Comparison of ENCODE assay signal across 23 cellular contexts in genomic region chr6:125832396-125832795, GRCh38. TPM values are rescaled to one million over a fixed set of nuclear protein-coding genes. Genes with fewer than 3 reads are reported as not detected.
DNase-seq lines count a peak whose midpoint lies in the region; ATAC-seq, FAIRE-seq and TF ChIP-seq lines count a peak whose summit lies in the region.
"Had no signal": no experiment of that assay in that cellular context is flagged by ENCODE, and none has a peak within 500 bp of the region (broad histone marks: within the 10 kb centered on the region; RNA-seq: fewer than 3 reads in every experiment).

No MANE protein-coding gene starts in this region.

- no peak for TF ChIP-seq CTCF in GM12878 (IDR thresholded peaks at IDR 0.05 in 2 of 3, conservative IDR thresholded peaks at IDR 0.05 in 1 of 3; ENCODE audit: control insufficient read depth in 2 of 3, extremely low read depth in 1 of 3, insufficient read depth in 1 of 3, low read depth in 3 of 3, low read length in 3 of 3)

- H3K36me3 ChIP-seq in GM12878 (ENCODE audit: control insufficient read depth in 2 of 2, insufficient read depth in 2 of 2, low read length in 1 of 2) (no peaks in the 10 kb centered on the region), small intestine (ENCODE audit: control insufficient read depth in 2 of 2, insufficient read depth in 2 of 2, low read length in 2 of 2) (peaks cover 0 to 1% of the 10 kb centered on the region in 2 donors)
- H3K36me3 ChIP-seq: BLaER1 treated with 17β-estradiol and CSF1 and Interleukin-3, amounts not matched to agents 10 nM and 100 nM; neural progenitor cell had no signal

- no peak overlapping the region; the same call in 1 of the 2 replicates for H3K9ac ChIP-seq in GM12878 (ENCODE audit: control insufficient read depth, insufficient read depth, low read length)
- H3K9ac ChIP-seq: BLaER1 treated with 17β-estradiol and CSF1 and Interleukin-3, amounts not matched to agents 10 nM and 100 nM; neural progenitor cell had no signal

- no peak overlapping the region; the same call in 1 of the 2 replicates for H3K4me2 ChIP-seq in GM12878 (ENCODE audit: control insufficient read depth, insufficient read depth)
- H3K4me2 ChIP-seq: GM23338, neural progenitor cell had no signal

- no peak overlapping the region for H3K4me3 ChIP-seq in GM12878
- H3K4me3 ChIP-seq in small intestine (ENCODE audit: low read depth in 1 of 2, low read length in 2 of 2), result no peak overlapping the region
- H3K4me3 ChIP-seq: BLaER1 treated with 17β-estradiol and CSF1 and Interleukin-3, amounts not matched to agents 10 nM and 100 nM; GM23338; neural progenitor cell; testis had no signal

- FAIRE-seq in GM12878 (lab: Jason Lieb, UNC) (no peak), small intestine (lab: Jason Lieb, UNC) (no peak)

- TF ChIP-seq RAD21 in GM12878 (IDR thresholded peaks at IDR 0.05; ENCODE audit: insufficient read depth, low read depth, low read length), result no peak

- RAD21 ChIA-PET in GM12878 (lab: Charles Lee; ENCODE audit: unreplicated experiment), result interaction anchor here (1.0 to 8.2 kb wide), 4 partner anchors 14 to 51 kb away, joined by 3 to 135 read pairs (median 14); partner anchors contain the start of gene NCOA7

- peak overlapping the region; percentile 59 for H2AFZ ChIP-seq in GM12878 (ENCODE audit: control insufficient read depth, low read depth, low read length)
- H2AFZ ChIP-seq: GM23338, neural progenitor cell had no signal

- no peak for TF ChIP-seq EP300 in GM12878 (IDR thresholded peaks at IDR 0.05; ENCODE audit: borderline replicate concordance in 1 of 2, control insufficient read depth in 1 of 2, low read depth in 2 of 2, low read length in 2 of 2)

- BruUV-seq in GM12878 (replicated peaks; lab: Mats Ljungman, UMichigan), result no TSS peak

- H3K27ac ChIP-seq in GM12878 (ENCODE audit: control insufficient read depth, insufficient read depth) (peak overlapping the region; percentile 49; the same call in 1 of the 2 replicates), small intestine (ENCODE audit: low read depth in 1 of 2, low read length in 1 of 2) (peak overlapping the region; percentile 32)
- H3K27ac ChIP-seq: neural progenitor cell had no signal

- POLR2A ChIA-PET in GM12878 (lab: Charles Lee), result interaction anchor here (1.2 to 3.2 kb wide), 2 partner anchors 39 to 42 kb away, joined by 4 to 18 read pairs; partner anchors contain the start of gene NCOA7

- H3K4me1 ChIP-seq in GM12878 (ENCODE audit: control insufficient read depth, insufficient read depth, low read length), result peaks cover 18% of the 10 kb centered on the region
- peaks cover 8 to 13% of the 10 kb centered on the region in 2 donors for H3K4me1 ChIP-seq in small intestine (ENCODE audit: control insufficient read depth in 2 of 2, insufficient read depth in 1 of 2, low read depth in 1 of 2, low read length in 1 of 2)
- H3K4me1 ChIP-seq: neural progenitor cell had no signal

- peaks cover 21% of the 10 kb centered on the region for H3K79me2 ChIP-seq in GM12878 (ENCODE audit: control insufficient read depth, insufficient read depth, low read length)

- in situ Hi-C loops in GM12878 (cut with MboI), result no loop called here

- H3K9me3 ChIP-seq in GM12878 (replicated peaks; ENCODE audit: control insufficient read depth, insufficient read depth, low read length), result no peaks in the 10 kb centered on the region
- H3K9me3 ChIP-seq in small intestine (ENCODE audit: control insufficient read depth, low read depth), result no peaks in the 10 kb centered on the region
- H3K9me3 ChIP-seq: BLaER1 treated with 17β-estradiol and CSF1 and Interleukin-3, amounts not matched to agents 10 nM and 100 nM; testis had no signal

- CTCF ChIA-PET in GM12878 (lab: Yijun Ruan, JAX), result interaction anchor here (2.0 kb wide), 1 partner anchor 15 kb away, joined by 6 read pairs; no protein-coding TSS in a partner anchor

- TF ChIP-seq POLR2A in GM12878 (IDR thresholded peaks at IDR 0.05; ENCODE audit: low read depth, low read length), result no peak

- intact Hi-C loops in GM12878 (cut with micrococcal nuclease; ENCODE audit: unreplicated experiment), result loop anchor here (5.0 kb wide), 1 partner anchor 40 kb away; the partner anchor contains the start of gene NCOA7

- no peaks in the 10 kb centered on the region for H4K20me1 ChIP-seq in GM12878 (ENCODE audit: control insufficient read depth, insufficient read depth)

- ATAC-seq in HG03354 (IDR thresholded peaks at IDR 0.05; ENCODE audit: poor library complexity, severe bottlenecking, unreplicated experiment) (peak; percentile 17), GM12878 (peak; percentile 55), GM21447 (IDR thresholded peaks at IDR 0.05; ENCODE audit: unreplicated experiment) (no peak)
- ATAC-seq: activated CD4-positive, alpha-beta T cell treated with anti-CD3 and anti-CD28 coated beads for 36 hours had no signal

- SMC1A ChIA-PET in GM12878 (lab: Charles Lee; ENCODE audit: uncharacterized antibody, unreplicated experiment), result interaction anchor here (2.7 to 13.4 kb wide), 4 partner anchors 16 to 50 kb away, joined by 9 to 161 read pairs (median 24); partner anchors contain the start of gene NCOA7

- DNase-seq in NOMO-1 treated with DMSO at 0.1 percent for 48 hours (lab: John Stamatoyannopoulos, UW; ENCODE audit: unreplicated experiment), result peak; percentile 4
- no peak for DNase-seq in NOMO-1 treated with dmso at 0.1 percent for 144 hours (lab: John Stamatoyannopoulos, UW; ENCODE audit: unreplicated experiment)
- DNase-seq in GM12878 (ENCODE audit: low read depth, low spot score), result no peak
- peak; percentile 53 for DNase-seq in small intestine
- DNase-seq in dedifferentiated amniotic fluid mesenchymal stem cell (ENCODE audit: extremely low spot score), result no peak
- no peak for DNase-seq in NCI-H187 (lab: John Stamatoyannopoulos, UW)
- DNase-seq: 8988T; activated CD4-positive, alpha-beta T cell treated with anti-CD3 and anti-CD28 coated beads for 36 hours; amygdala; DND-41; Kasumi-1; NCI-H187 treated with DMSO at 0.1 percent for 48 hours; NCI-H526; retina; RPMI8226; stimulated activated CD4-positive, alpha-beta T cell treated with anti-CD3 and anti-CD28 coated beads, Interleukin-1b, Interleukin-23, amount 100 ng/mL, for 48 hours; SW 1271; testis had no signal

- H3K27me3 ChIP-seq in GM12878 (replicated peaks in 1 of 2; ENCODE audit: control insufficient read depth in 2 of 2, insufficient read depth in 2 of 2, low read length in 1 of 2) (no peaks in the 10 kb centered on the region), small intestine (ENCODE audit: control insufficient read depth in 2 of 2, insufficient read depth in 2 of 2, low read length in 2 of 2) (no peaks in the 10 kb centered on the region)
- H3K27me3 ChIP-seq: BLaER1 treated with 17β-estradiol and CSF1 and Interleukin-3, amounts not matched to agents 10 nM and 100 nM; neural progenitor cell; testis had no signal

TF ChIP-seq in GM12878, 131 proteins besides CTCF, POLR2A, EP300 and RAD21:
- TF ChIP-seq SPI1 (IDR thresholded peaks at IDR 0.05; ENCODE audit: borderline replicate concordance, insufficient read depth, low read depth, low read length) (0 out of 2 replicates have a peak, but pooled peaks have one; percentile 4), ZBTB40 (IDR thresholded peaks at IDR 0.05; ENCODE audit: borderline replicate concordance) (no peak)

RNA-seq across cellular contexts. Expression of gene NCOA7, which starts 41.6 kb away (rescaled TPM):
- total RNA-seq in GM12878 (2013; cell fraction: nucleolus; rRNA removed), result 24.6 and 31.1 TPM in 2 replicates
- total RNA-seq in GM12878 (2014; rRNA removed) (24.5 and 29.8 TPM in 2 replicates), GM12878 (2014; rRNA removed; fragmentation: Illumina TruSeq; extraction: Trizol) (43.8 and 44.9 TPM in 2 replicates), GM12878 (2021) (46.1 and 50.3 TPM in 2 replicates)
- polyA plus RNA-seq in GM12878 (2011; ENCODE audit: low read depth), result 17.0 TPM
- polyA plus RNA-seq in GM12878 (2011; rRNA removed) (50.0 and 55.5 TPM in 2 replicates), GM12878 (2014; fragmentation: Illumina TruSeq; extraction: Trizol) (49.7 and 55.3 TPM in 2 replicates), GM12878 (2014; fragmentation: Nextera tagmentation; extraction: Ambion mirVana) (10 to 100 TPM; 18.9 to 28.8 TPM), GM12878 (2014; rRNA removed) (20.1 and 21.4 TPM in 2 replicates), GM12878 (2016; fragmentation: Nextera tagmentation; extraction: Ambion mirVana) (10 to 100 TPM; 32.9 to 35.4 TPM), small intestine (10 to 100 TPM; 10.7 to 42.3 (median 11.3) TPM)
- 24.8 and 27.7 TPM in 2 replicates for polyA plus RNA-seq in GM12878 (2011; cell fraction: cytosol; rRNA removed)
- polyA plus RNA-seq in GM12878 (2011; cell fraction: nucleus; rRNA removed), result 21.3 and 27.9 TPM in 2 replicates
- 19.6 and 24.0 TPM in 2 replicates for polyA plus RNA-seq in GM12878 (2012)
- polyA minus RNA-seq in GM12878 (2011; rRNA and poly(A)+ RNA removed), result 80.7 and 105 TPM in 2 replicates
- polyA minus RNA-seq in GM12878 (2011; cell fraction: cytosol; rRNA and poly(A)+ RNA removed), result 25.5 and 28.4 TPM in 2 replicates
- 19.9 and 34.3 TPM in 2 replicates for polyA minus RNA-seq in GM12878 (2011; cell fraction: nucleus; rRNA and poly(A)+ RNA removed)

Comparison
In these comparisons a context has a peak if more than half of its experiments do, and no peak if none do; other contexts are left out.
1. DNase-seq: peak in NOMO-1 treated with DMSO at 0.1 percent for 48 hours (single experiment) and small intestine (single experiment); none in NOMO-1 treated with dmso at 0.1 percent for 144 hours (single experiment), GM12878 (single experiment), dedifferentiated amniotic fluid mesenchymal stem cell (single experiment) and NCI-H187 (0 of 2).